In genomic region chr14:82510007-82510406, GRCh38 we compare ENCODE assay signal across 23 cellular contexts.
"Had no signal": no experiment of that assay in that cellular context is flagged by ENCODE, and none has a peak within 500 bp of the region (broad histone marks: within the 10 kb centered on the region; RNA-seq: fewer than 3 reads in every experiment).

No MANE protein-coding gene starts in this region.

- DNase-seq: Kasumi-1, MM.1S, NCI-H1048, NCI-H1105 treated with DMSO at 0.1 percent for 48 hours, NCI-H1417 treated with DMSO at 0.1 percent for 48 hours, NCI-H146, NCI-H1694 treated with DMSO at 0.1 percent for 48 hours, NCI-H1930, NCI-H2081, NCI-H2107, NCI-H2227 treated with DMSO at 0.1 percent for 48 hours, NCI-H524, NCI-H526 treated with DMSO at 0.1 percent for 48 hours, NCI-H748 treated with DMSO at 0.1 percent for 48 hours, PC-3, SHP77, SK-N-SH, SW 1271 had no signal

- H3K9me3 ChIP-seq: SK-N-SH had no signal

- H3K27ac ChIP-seq: KMS-11, RWPE1 had no signal

- H3K4me2 ChIP-seq: KMS-11, SK-N-SH had no signal

- H3K4me3 Mint-ChIP-seq: IgD-negative memory B cell had no signal

- H3K27me3 Mint-ChIP-seq: IgD-negative memory B cell had no signal

- H3K4me3 ChIP-seq: K562 had no signal

- FAIRE-seq: K562 had no signal

- H3K27ac Mint-ChIP-seq: IgD-negative memory B cell had no signal

- H3K9ac ChIP-seq: KMS-11, SK-N-SH had no signal

- H3K4me1 Mint-ChIP-seq: IgD-negative memory B cell had no signal

- ATAC-seq: K562, Panc1, PC-3 had no signal

- H3K36me3 Mint-ChIP-seq: IgD-negative memory B cell had no signal
